Comparison of ENCODE assay signal across 1 cellular context in the genomic region with DNA sequence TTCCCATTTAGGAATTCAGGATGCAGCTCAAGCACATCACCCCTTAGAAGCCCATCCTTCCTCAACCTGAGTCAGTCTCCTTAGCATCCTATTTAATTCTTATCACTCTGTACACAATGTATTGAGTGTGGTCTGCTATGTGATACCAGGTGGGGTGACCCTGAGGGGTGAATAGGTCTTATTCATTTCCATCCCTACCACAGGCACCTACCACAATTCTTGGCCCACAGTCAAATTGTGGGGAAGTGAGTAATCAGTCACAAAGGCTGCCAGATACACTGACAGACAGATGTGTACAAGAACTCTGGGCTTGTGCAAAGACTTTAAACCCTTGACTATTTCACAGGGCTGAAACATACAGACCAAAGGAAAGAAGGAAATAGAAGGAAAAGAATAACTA.
TF ChIP-seq lines count a peak whose summit lies in the region.

No MANE protein-coding gene starts in this region.

TF ChIP-seq in HepG2, 621 proteins besides CTCF, POLR2A, EP300 and RAD21 (continued from another document and continues in another):
- TF ChIP-seq, protein P1, sequence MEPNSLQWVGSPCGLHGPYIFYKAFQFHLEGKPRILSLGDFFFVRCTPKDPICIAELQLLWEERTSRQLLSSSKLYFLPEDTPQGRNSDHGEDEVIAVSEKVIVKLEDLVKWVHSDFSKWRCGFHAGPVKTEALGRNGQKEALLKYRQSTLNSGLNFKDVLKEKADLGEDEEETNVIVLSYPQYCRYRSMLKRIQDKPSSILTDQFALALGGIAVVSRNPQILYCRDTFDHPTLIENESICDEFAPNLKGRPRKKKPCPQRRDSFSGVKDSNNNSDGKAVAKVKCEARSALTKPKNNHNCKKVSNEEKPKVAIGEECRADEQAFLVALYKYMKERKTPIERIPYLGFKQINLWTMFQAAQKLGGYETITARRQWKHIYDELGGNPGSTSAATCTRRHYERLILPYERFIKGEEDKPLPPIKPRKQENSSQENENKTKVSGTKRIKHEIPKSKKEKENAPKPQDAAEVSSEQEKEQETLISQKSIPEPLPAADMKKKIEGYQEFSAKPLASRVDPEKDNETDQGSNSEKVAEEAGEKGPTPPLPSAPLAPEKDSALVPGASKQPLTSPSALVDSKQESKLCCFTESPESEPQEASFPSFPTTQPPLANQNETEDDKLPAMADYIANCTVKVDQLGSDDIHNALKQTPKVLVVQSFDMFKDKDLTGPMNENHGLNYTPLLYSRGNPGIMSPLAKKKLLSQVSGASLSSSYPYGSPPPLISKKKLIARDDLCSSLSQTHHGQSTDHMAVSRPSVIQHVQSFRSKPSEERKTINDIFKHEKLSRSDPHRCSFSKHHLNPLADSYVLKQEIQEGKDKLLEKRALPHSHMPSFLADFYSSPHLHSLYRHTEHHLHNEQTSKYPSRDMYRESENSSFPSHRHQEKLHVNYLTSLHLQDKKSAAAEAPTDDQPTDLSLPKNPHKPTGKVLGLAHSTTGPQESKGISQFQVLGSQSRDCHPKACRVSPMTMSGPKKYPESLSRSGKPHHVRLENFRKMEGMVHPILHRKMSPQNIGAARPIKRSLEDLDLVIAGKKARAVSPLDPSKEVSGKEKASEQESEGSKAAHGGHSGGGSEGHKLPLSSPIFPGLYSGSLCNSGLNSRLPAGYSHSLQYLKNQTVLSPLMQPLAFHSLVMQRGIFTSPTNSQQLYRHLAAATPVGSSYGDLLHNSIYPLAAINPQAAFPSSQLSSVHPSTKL (CRISPR knock-in tag; IDR thresholded peaks at IDR 0.05) = peak; percentile 86
- TF ChIP-seq, protein P2, sequence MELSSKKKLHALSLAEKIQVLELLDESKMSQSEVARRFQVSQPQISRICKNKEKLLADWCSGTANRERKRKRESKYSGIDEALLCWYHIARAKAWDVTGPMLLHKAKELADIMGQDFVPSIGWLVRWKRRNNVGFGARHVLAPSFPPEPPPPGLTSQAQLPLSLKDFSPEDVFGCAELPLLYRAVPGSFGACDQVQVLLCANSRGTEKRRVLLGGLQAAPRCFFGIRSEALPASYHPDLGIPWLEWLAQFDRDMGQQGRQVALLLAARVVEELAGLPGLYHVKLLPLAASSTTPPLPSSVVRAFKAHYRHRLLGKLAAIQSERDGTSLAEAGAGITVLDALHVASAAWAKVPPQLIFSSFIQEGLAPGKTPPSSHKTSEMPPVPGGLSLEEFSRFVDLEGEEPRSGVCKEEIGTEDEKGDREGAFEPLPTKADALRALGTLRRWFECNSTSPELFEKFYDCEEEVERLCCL (CRISPR knock-in tag; IDR thresholded peaks at IDR 0.05; ENCODE audit: borderline replicate concordance) = no peak
- no peak for TF ChIP-seq ZNF713 (CRISPR knock-in tag; IDR thresholded peaks at IDR 0.05)
- TF ChIP-seq, protein P3, sequence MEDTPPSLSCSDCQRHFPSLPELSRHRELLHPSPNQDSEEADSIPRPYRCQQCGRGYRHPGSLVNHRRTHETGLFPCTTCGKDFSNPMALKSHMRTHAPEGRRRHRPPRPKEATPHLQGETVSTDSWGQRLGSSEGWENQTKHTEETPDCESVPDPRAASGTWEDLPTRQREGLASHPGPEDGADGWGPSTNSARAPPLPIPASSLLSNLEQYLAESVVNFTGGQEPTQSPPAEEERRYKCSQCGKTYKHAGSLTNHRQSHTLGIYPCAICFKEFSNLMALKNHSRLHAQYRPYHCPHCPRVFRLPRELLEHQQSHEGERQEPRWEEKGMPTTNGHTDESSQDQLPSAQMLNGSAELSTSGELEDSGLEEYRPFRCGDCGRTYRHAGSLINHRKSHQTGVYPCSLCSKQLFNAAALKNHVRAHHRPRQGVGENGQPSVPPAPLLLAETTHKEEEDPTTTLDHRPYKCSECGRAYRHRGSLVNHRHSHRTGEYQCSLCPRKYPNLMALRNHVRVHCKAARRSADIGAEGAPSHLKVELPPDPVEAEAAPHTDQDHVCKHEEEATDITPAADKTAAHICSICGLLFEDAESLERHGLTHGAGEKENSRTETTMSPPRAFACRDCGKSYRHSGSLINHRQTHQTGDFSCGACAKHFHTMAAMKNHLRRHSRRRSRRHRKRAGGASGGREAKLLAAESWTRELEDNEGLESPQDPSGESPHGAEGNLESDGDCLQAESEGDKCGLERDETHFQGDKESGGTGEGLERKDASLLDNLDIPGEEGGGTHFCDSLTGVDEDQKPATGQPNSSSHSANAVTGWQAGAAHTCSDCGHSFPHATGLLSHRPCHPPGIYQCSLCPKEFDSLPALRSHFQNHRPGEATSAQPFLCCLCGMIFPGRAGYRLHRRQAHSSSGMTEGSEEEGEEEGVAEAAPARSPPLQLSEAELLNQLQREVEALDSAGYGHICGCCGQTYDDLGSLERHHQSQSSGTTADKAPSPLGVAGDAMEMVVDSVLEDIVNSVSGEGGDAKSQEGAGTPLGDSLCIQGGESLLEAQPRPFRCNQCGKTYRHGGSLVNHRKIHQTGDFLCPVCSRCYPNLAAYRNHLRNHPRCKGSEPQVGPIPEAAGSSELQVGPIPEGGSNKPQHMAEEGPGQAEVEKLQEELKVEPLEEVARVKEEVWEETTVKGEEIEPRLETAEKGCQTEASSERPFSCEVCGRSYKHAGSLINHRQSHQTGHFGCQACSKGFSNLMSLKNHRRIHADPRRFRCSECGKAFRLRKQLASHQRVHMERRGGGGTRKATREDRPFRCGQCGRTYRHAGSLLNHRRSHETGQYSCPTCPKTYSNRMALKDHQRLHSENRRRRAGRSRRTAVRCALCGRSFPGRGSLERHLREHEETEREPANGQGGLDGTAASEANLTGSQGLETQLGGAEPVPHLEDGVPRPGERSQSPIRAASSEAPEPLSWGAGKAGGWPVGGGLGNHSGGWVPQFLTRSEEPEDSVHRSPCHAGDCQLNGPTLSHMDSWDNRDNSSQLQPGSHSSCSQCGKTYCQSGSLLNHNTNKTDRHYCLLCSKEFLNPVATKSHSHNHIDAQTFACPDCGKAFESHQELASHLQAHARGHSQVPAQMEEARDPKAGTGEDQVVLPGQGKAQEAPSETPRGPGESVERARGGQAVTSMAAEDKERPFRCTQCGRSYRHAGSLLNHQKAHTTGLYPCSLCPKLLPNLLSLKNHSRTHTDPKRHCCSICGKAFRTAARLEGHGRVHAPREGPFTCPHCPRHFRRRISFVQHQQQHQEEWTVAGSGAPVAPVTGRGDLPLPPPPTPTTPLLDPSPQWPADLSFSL (CRISPR knock-in tag; IDR thresholded peaks at IDR 0.05) = peak; percentile 79
- no peak for TF ChIP-seq KLF16 (CRISPR knock-in tag; IDR thresholded peaks at IDR 0.05)
- 0 out of 2 replicates have a peak, but pooled peaks have one; percentile 40 for TF ChIP-seq FOXP4 (CRISPR knock-in tag; IDR thresholded peaks at IDR 0.05)
- no peak for TF ChIP-seq PCBP1 (IDR thresholded peaks at IDR 0.05; ENCODE audit: borderline replicate concordance, low read depth, low read length)
- no peak for TF ChIP-seq ZBTB37 (CRISPR knock-in tag; IDR thresholded peaks at IDR 0.05)
- no peak for TF ChIP-seq SMAD1 (CRISPR knock-in tag; IDR thresholded peaks at IDR 0.05; ENCODE audit: borderline replicate concordance, low read depth)
- no peak for TF ChIP-seq ZSCAN30 (CRISPR knock-in tag; IDR thresholded peaks at IDR 0.05)
- peak; percentile 63; the same call in 1 of the 2 replicates for TF ChIP-seq ARID3A (IDR thresholded peaks at IDR 0.05; ENCODE audit: low read depth, low read length)
- no peak for TF ChIP-seq GZF1 (CRISPR knock-in tag; IDR thresholded peaks at IDR 0.05)
- peak; percentile 67; the same call in 1 of the 2 replicates for TF ChIP-seq HMG20A (CRISPR knock-in tag; IDR thresholded peaks at IDR 0.05; ENCODE audit: borderline replicate concordance)
- TF ChIP-seq AGO1 (IDR thresholded peaks at IDR 0.05; ENCODE audit: low read depth, low read length, poor library complexity, severe bottlenecking) = no peak
- no peak for TF ChIP-seq ZNF317 (CRISPR knock-in tag; IDR thresholded peaks at IDR 0.05)
- no peak for TF ChIP-seq GATA4 (IDR thresholded peaks at IDR 0.05; ENCODE audit: borderline replicate concordance, low read depth)
- no peak for TF ChIP-seq ZSCAN22 (CRISPR knock-in tag; IDR thresholded peaks at IDR 0.05)
- TF ChIP-seq DRAP1 (CRISPR knock-in tag; IDR thresholded peaks at IDR 0.05) = no peak
- TF ChIP-seq RXRB (CRISPR knock-in tag; IDR thresholded peaks at IDR 0.05; ENCODE audit: borderline replicate concordance) = peak; percentile 47; the same call in 1 of the 2 replicates
- TF ChIP-seq CEBPG (CRISPR knock-in tag; IDR thresholded peaks at IDR 0.05) = peak; percentile 51; the same call in 1 of the 2 replicates
- peak; percentile 41; the same call in 1 of the 2 replicates for TF ChIP-seq PAXIP1 (CRISPR knock-in tag; conservative IDR thresholded peaks at IDR 0.05)
- peak; percentile 88 for TF ChIP-seq FOSL2 (CRISPR knock-in tag; IDR thresholded peaks at IDR 0.05)
- peak; percentile 31; the same call in 1 of the 2 replicates for TF ChIP-seq FOXO1 (CRISPR knock-in tag; IDR thresholded peaks at IDR 0.05)
- TF ChIP-seq ERF (CRISPR knock-in tag; IDR thresholded peaks at IDR 0.05) = peak; percentile 50; the same call in 1 of the 2 replicates
- peak; percentile 50 for TF ChIP-seq ZEB1 (IDR thresholded peaks at IDR 0.05; ENCODE audit: insufficient replicate concordance, low read depth)
- TF ChIP-seq, protein P4, sequence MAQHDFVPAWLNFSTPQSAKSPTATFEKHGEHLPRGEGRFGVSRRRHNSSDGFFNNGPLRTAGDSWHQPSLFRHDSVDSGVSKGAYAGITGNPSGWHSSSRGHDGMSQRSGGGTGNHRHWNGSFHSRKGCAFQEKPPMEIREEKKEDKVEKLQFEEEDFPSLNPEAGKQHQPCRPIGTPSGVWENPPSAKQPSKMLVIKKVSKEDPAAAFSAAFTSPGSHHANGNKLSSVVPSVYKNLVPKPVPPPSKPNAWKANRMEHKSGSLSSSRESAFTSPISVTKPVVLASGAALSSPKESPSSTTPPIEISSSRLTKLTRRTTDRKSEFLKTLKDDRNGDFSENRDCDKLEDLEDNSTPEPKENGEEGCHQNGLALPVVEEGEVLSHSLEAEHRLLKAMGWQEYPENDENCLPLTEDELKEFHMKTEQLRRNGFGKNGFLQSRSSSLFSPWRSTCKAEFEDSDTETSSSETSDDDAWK (CRISPR knock-in tag; IDR thresholded peaks at IDR 0.05) = no peak
- no peak for TF ChIP-seq ZNF839 (CRISPR knock-in tag; IDR thresholded peaks at IDR 0.05; ENCODE audit: borderline replicate concordance)
- TF ChIP-seq NR2F2 (IDR thresholded peaks at IDR 0.05; ENCODE audit: borderline replicate concordance, low read depth) = peak; percentile 48; the same call in 1 of the 2 replicates
- peak; percentile 85; the same call in 1 of the 2 replicates for TF ChIP-seq MEIS2 (CRISPR knock-in tag; IDR thresholded peaks at IDR 0.05)
- TF ChIP-seq FLYWCH1 (CRISPR knock-in tag; IDR thresholded peaks at IDR 0.05) = no peak
- peak; percentile 27; the same call in 1 of the 2 replicates for TF ChIP-seq HNF4A (CRISPR knock-in tag; IDR thresholded peaks at IDR 0.05)
- no peak for TF ChIP-seq ZNF546 (CRISPR knock-in tag; conservative IDR thresholded peaks at IDR 0.05)
